In genomic region chr14:20652996-20653975, GRCh38 we compare ENCODE assay signal across 8 cellular contexts. TPM values are rescaled to one million over a fixed set of nuclear protein-coding genes. Genes with fewer than 3 reads are reported as not detected.
DNase-seq lines count a peak whose midpoint lies in the region; ATAC-seq and TF ChIP-seq lines count a peak whose summit lies in the region.

No MANE protein-coding gene starts in this region.

- intact Hi-C loops in cardiac septum (cut with DNase I), result no loop called here

- ATAC-seq in HG02759 (IDR thresholded peaks at IDR 0.05; ENCODE audit: unreplicated experiment), result peak; percentile 67
- no peak for ATAC-seq in HG03139 (IDR thresholded peaks at IDR 0.05; ENCODE audit: unreplicated experiment)

- no peaks in the 10 kb centered on the region for H3K36me3 Mint-ChIP-seq in activated CD4-positive, alpha-beta T cell treated with anti-CD3 and anti-CD28 coated beads, Interleukin-2, amount 10 ng/mL, durations not matched to agents 7 days and 5 days (ENCODE audit: low read depth)

- H3K9me3 Mint-ChIP-seq in activated CD4-positive, alpha-beta T cell treated with anti-CD3 and anti-CD28 coated beads, Interleukin-2, amount 10 ng/mL, durations not matched to agents 7 days and 5 days, result no peaks in the 10 kb centered on the region

- H3K27me3 Mint-ChIP-seq in activated CD4-positive, alpha-beta T cell treated with anti-CD3 and anti-CD28 coated beads, Interleukin-2, amount 10 ng/mL, durations not matched to agents 7 days and 5 days, result peaks cover 65% of the 10 kb centered on the region

- peak overlapping the region; percentile 12 for H3K4me3 ChIP-seq in AG09309 (ENCODE audit: control insufficient read depth, low read depth, low read length)

- CTCF ChIA-PET in activated CD4-positive, alpha-beta T cell treated with anti-CD3 and anti-CD28 coated beads, Interleukin-2, amount 10 ng/mL, durations not matched to agents 7 days and 5 days (lab: Charles Lee), result interaction anchor here (1.8 kb wide), 1 partner anchor 27 kb away, joined by 5 read pairs; no protein-coding TSS in a partner anchor

- peaks cover 25% of the 10 kb centered on the region for H3K4me1 Mint-ChIP-seq in activated CD4-positive, alpha-beta T cell treated with anti-CD3 and anti-CD28 coated beads, Interleukin-2, amount 10 ng/mL, durations not matched to agents 7 days and 5 days

- POLR2A ChIA-PET in activated CD4-positive, alpha-beta T cell treated with anti-CD3 and anti-CD28 coated beads, Interleukin-2, amount 10 ng/mL, durations not matched to agents 7 days and 5 days (lab: Charles Lee), result interaction anchor here (0.6 kb wide), 1 partner anchor 614 kb away, joined by 6 read pairs; no protein-coding TSS in a partner anchor

- DNase-seq in AG09309 (ENCODE audit: low read depth) (no peak), fibroblast of the conjunctiva (ENCODE audit: low read depth) (peak; percentile 85), cerebellum (ENCODE audit: low spot score) (no peak), cardiac septum (ENCODE audit: low spot score) (no peak)
- peak; percentile 40 for DNase-seq in activated CD4-positive, alpha-beta T cell treated with anti-CD3 and anti-CD28 coated beads, Interleukin-2, amount 10 ng/mL, durations not matched to agents 7 days and 5 days
- DNase-seq in stimulated activated CD4-positive, alpha-beta T cell treated with anti-CD3 and anti-CD28 coated beads, Interleukin-2, amount 100 ng/mL, for 24 hours, result peak; percentile 63 to 79

- no peak for TF ChIP-seq CTCF in AG09309 (IDR thresholded peaks at IDR 0.05; ENCODE audit: control insufficient read depth, insufficient read depth, low read depth, low read length, missing control alignments)

- H3K27ac Mint-ChIP-seq in activated CD4-positive, alpha-beta T cell treated with anti-CD3 and anti-CD28 coated beads, Interleukin-2, amount 10 ng/mL, durations not matched to agents 7 days and 5 days, result no peak overlapping the region

- peak overlapping the region; percentile 47 for H3K4me3 Mint-ChIP-seq in activated CD4-positive, alpha-beta T cell treated with anti-CD3 and anti-CD28 coated beads, Interleukin-2, amount 10 ng/mL, durations not matched to agents 7 days and 5 days

RNA-seq across cellular contexts. Expression of gene OR6S1, which starts 11.8 kb away (rescaled TPM):
- not detected for total RNA-seq in activated CD4-positive, alpha-beta T cell treated with anti-CD3 and anti-CD28 coated beads, Interleukin-2, amount 10 ng/mL, durations not matched to agents 7 days and 5 days
- total RNA-seq in cerebellum (not detected), cardiac septum (not detected)

RNA-seq across cellular contexts. Expression of gene RNASE4, which starts 31.1 kb away (rescaled TPM):
- total RNA-seq in activated CD4-positive, alpha-beta T cell treated with anti-CD3 and anti-CD28 coated beads, Interleukin-2, amount 10 ng/mL, durations not matched to agents 7 days and 5 days, result 1 to 10 TPM in 1 of 2 experiments, under 1 TPM in 1; 0.92 to 1.4 TPM
- total RNA-seq in cerebellum, result 2.6 TPM
- 5.6 TPM for total RNA-seq in cardiac septum

RNA-seq across cellular contexts. Expression of gene ANG, which starts 35.3 kb away (rescaled TPM):
- 1 to 10 TPM in 1 of 2 experiments, under 1 TPM in 1; 0.89 to 1.6 TPM for total RNA-seq in activated CD4-positive, alpha-beta T cell treated with anti-CD3 and anti-CD28 coated beads, Interleukin-2, amount 10 ng/mL, durations not matched to agents 7 days and 5 days
- 1.5 TPM for total RNA-seq in cerebellum
- total RNA-seq in cardiac septum, result 2.7 TPM

Comparison
In these comparisons a context has a peak if more than half of its experiments do, and no peak if none do; other contexts are left out.
1. DNase-seq: peak in activated CD4-positive, alpha-beta T cell treated with anti-CD3 and anti-CD28 coated beads, Interleukin-2, amount 10 ng/mL, durations not matched to agents 7 days and 5 days (single experiment), fibroblast of the conjunctiva (single experiment) and stimulated activated CD4-positive, alpha-beta T cell treated with anti-CD3 and anti-CD28 coated beads, Interleukin-2, amount 100 ng/mL, for 24 hours (2 of 2); none in AG09309 (single experiment), cerebellum (single experiment) and cardiac septum (single experiment).